Comparison of ENCODE assay signal across 15 cellular contexts in the genomic region with DNA sequence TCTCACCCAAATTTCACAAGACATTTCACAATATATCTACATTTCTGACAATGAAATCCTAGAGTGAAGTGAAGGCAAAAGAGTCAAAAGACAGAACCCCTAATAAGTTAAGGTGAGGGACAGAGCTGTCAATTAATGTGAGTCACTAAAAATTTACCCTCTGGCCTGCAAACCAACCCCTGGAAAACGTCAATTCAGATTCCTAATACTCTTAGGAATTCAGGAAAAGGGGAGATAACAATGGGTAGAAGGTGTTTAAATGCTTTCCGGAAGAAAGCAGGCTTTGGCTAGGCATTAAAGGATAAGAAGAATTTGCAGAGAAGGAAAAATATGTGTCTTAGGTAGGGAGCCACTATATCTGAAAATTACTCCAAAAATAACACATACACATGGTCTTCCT.
"Had no signal": no experiment of that assay in that cellular context is flagged by ENCODE, and none has a peak within 500 bp of the region (broad histone marks: within the 10 kb centered on the region; RNA-seq: fewer than 3 reads in every experiment).

No MANE protein-coding gene starts in this region.

- ATAC-seq: activated CD4-positive, alpha-beta T cell treated with anti-CD3 and anti-CD28 coated beads for 36 hours; activated T-cell treated with anti-CD3 and anti-CD28 coated beads, Interleukin-2, amount 50 U/mL, for 4 hours; esophagus mucosa; psoas muscle; right lobe of liver; stimulated activated naive CD8-positive, alpha-beta T cell treated with anti-CD3 and anti-CD28 coated beads, Interleukin-15, amount 100 ng/mL, for 72 hours; T-helper 17 cell had no signal

- H3K27me3 Mint-ChIP-seq: activated CD4-positive, alpha-beta memory T cell treated with anti-CD3 and anti-CD28 coated beads, Interleukin-2, amount 10 ng/mL, durations not matched to agents 7 days and 5 days; activated CD4-positive, alpha-beta T cell treated with anti-CD3 and anti-CD28 coated beads for 36 hours; activated naive CD4-positive, alpha-beta T cell treated with anti-CD3 and anti-CD28 coated beads, Interleukin-2, amount 50 U/mL, for 24 hours; stimulated activated naive CD8-positive, alpha-beta T cell treated with anti-CD3 and anti-CD28 coated beads, Interleukin-15, amount 100 ng/mL, for 72 hours; T-helper 17 cell had no signal

- DNase-seq: activated CD4-positive, alpha-beta memory T cell treated with anti-CD3 and anti-CD28 coated beads, Interleukin-2, amount 10 ng/mL, durations not matched to agents 7 days and 5 days; activated CD4-positive, alpha-beta T cell treated with anti-CD3 and anti-CD28 coated beads for 36 hours; activated effector memory CD4-positive, alpha-beta T cell treated with Interleukin-2 at 50 U/mL for 16 hours; activated T-cell treated with anti-CD3 and anti-CD28 coated beads, Interleukin-2, amount 50 U/mL, for 4 hours; adrenal gland; dorsolateral prefrontal cortex; nephron progenitor cell; psoas muscle; right lobe of liver; stimulated activated naive CD8-positive, alpha-beta T cell treated with anti-CD3 and anti-CD28 coated beads, Interleukin-15, amount 100 ng/mL, for 72 hours; T-helper 17 cell; upper lobe of left lung; WERI-Rb-1 had no signal

- H3K9me3 ChIP-seq: adrenal gland, psoas muscle, right lobe of liver, upper lobe of left lung had no signal

- H3K4me3 ChIP-seq: adrenal gland, dorsolateral prefrontal cortex, psoas muscle, right lobe of liver, upper lobe of left lung had no signal

- H3K27ac Mint-ChIP-seq: activated CD4-positive, alpha-beta memory T cell treated with anti-CD3 and anti-CD28 coated beads, Interleukin-2, amount 10 ng/mL, durations not matched to agents 7 days and 5 days; activated CD4-positive, alpha-beta T cell treated with anti-CD3 and anti-CD28 coated beads for 36 hours; activated naive CD4-positive, alpha-beta T cell treated with anti-CD3 and anti-CD28 coated beads, Interleukin-2, amount 50 U/mL, for 24 hours; nephron progenitor cell; stimulated activated naive CD8-positive, alpha-beta T cell treated with anti-CD3 and anti-CD28 coated beads, Interleukin-15, amount 100 ng/mL, for 72 hours; T-helper 17 cell had no signal

- H3K36me3 Mint-ChIP-seq: activated naive CD4-positive, alpha-beta T cell treated with anti-CD3 and anti-CD28 coated beads, Interleukin-2, amount 50 U/mL, for 24 hours had no signal

- H3K4me1 Mint-ChIP-seq: activated CD4-positive, alpha-beta memory T cell treated with anti-CD3 and anti-CD28 coated beads, Interleukin-2, amount 10 ng/mL, durations not matched to agents 7 days and 5 days; activated CD4-positive, alpha-beta T cell treated with anti-CD3 and anti-CD28 coated beads for 36 hours; activated naive CD4-positive, alpha-beta T cell treated with anti-CD3 and anti-CD28 coated beads, Interleukin-2, amount 50 U/mL, for 24 hours; stimulated activated naive CD8-positive, alpha-beta T cell treated with anti-CD3 and anti-CD28 coated beads, Interleukin-15, amount 100 ng/mL, for 72 hours; T-helper 17 cell had no signal

- H3K27me3 ChIP-seq: adrenal gland, dorsolateral prefrontal cortex, right lobe of liver, upper lobe of left lung had no signal

- H3K36me3 ChIP-seq: adrenal gland, right lobe of liver, upper lobe of left lung, WERI-Rb-1 had no signal

- H3K4me3 Mint-ChIP-seq: activated CD4-positive, alpha-beta memory T cell treated with anti-CD3 and anti-CD28 coated beads, Interleukin-2, amount 10 ng/mL, durations not matched to agents 7 days and 5 days; activated CD4-positive, alpha-beta T cell treated with anti-CD3 and anti-CD28 coated beads for 36 hours; activated naive CD4-positive, alpha-beta T cell treated with anti-CD3 and anti-CD28 coated beads, Interleukin-2, amount 50 U/mL, for 24 hours; activated T-cell treated with anti-CD3 and anti-CD28 coated beads, Interleukin-2, amount 50 U/mL, for 4 hours; nephron progenitor cell; stimulated activated naive CD8-positive, alpha-beta T cell treated with anti-CD3 and anti-CD28 coated beads, Interleukin-15, amount 100 ng/mL, for 72 hours; T-helper 17 cell had no signal

- H3K27ac ChIP-seq: adrenal gland, dorsolateral prefrontal cortex, psoas muscle, upper lobe of left lung, WERI-Rb-1 had no signal

- H3K4me1 ChIP-seq: adrenal gland, psoas muscle, upper lobe of left lung had no signal
